10 cellular contexts compared by ENCODE assay signal in genomic region chr15:99135194-99135593, GRCh38. TPM values are rescaled to one million over a fixed set of nuclear protein-coding genes. Genes with fewer than 3 reads are reported as not detected.
DNase-seq lines count a peak whose midpoint lies in the region; ATAC-seq and TF ChIP-seq lines count a peak whose summit lies in the region.
"Had no signal": no experiment of that assay in that cellular context is flagged by ENCODE, and none has a peak within 500 bp of the region (broad histone marks: within the 10 kb centered on the region; RNA-seq: fewer than 3 reads in every experiment).

No MANE protein-coding gene starts in this region.

- peaks cover 29% of the 10 kb centered on the region for H3K9me1 ChIP-seq in IMR-90 (ENCODE audit: insufficient read depth, low read length)

- no peak overlapping the region for H2AK9ac ChIP-seq in IMR-90 (replicated peaks; ENCODE audit: low read depth, low read length, poor library complexity)

- H3K27me3 Mint-ChIP-seq in osteocyte (ENCODE audit: unreplicated experiment) = no peaks in the 10 kb centered on the region

- dilution Hi-C loops in IMR-90 (cut with HindIII; ENCODE audit: low sequenced_read_pairs, unreplicated experiment) = no loop called here

- peak; percentile 75 for ATAC-seq in GM21825 (IDR thresholded peaks at IDR 0.05; ENCODE audit: unreplicated experiment)
- peak; percentile 65 for ATAC-seq in IMR-90 (ENCODE audit: low read depth)

- in situ Hi-C loops in IMR-90 (cut with MboI; ENCODE audit: low sequenced_read_pairs) = no loop called here

- no peaks in the 10 kb centered on the region for H3K27me3 ChIP-seq in IMR-90 (ENCODE audit: control insufficient read depth, insufficient read depth, low read length)
- H3K27me3 ChIP-seq: ovary had no signal

- no peak overlapping the region for H3K56ac ChIP-seq in IMR-90 (ENCODE audit: extremely low read depth, insufficient read depth, low read length)

- no peak overlapping the region for H3K4me3 ChIP-seq in IMR-90 (ENCODE audit: insufficient read depth, low read depth, low read length)
- H3K4me3 ChIP-seq: ovary had no signal

- BruUV-seq in IMR-90 (replicated peaks; lab: Mats Ljungman, UMichigan) = no TSS peak

- no CpG with 5 or more reads among the region's 4 CpGs for WGBS in IMR-90 (ENCODE audit: extremely low coverage in 2 of 2, insufficient read length in 1 of 2), 2 experiments

- H3K4me3 Mint-ChIP-seq in osteocyte (ENCODE audit: unreplicated experiment) = no peak overlapping the region

- H4K91ac ChIP-seq in IMR-90 (ENCODE audit: insufficient read depth, low read depth, low read length) = no peak overlapping the region

- no peak overlapping the region for H2BK5ac ChIP-seq in IMR-90 (ENCODE audit: low read depth, low read length, poor library complexity, severe bottlenecking)

- no peak overlapping the region for H3K27ac ChIP-seq in IMR-90 (ENCODE audit: insufficient read depth, low read length)
- H3K27ac ChIP-seq: 22Rv1, ovary had no signal

- TF ChIP-seq CTCF in IMR-90 (conservative IDR thresholded peaks at IDR 0.05; ENCODE audit: low read depth, low read length) (no peak), osteocyte (IDR thresholded peaks at IDR 0.05) (no peak)

- no peak overlapping the region for H3K4ac ChIP-seq in IMR-90 (ENCODE audit: low read depth, low read length)

- H3K36me3 ChIP-seq in IMR-90 (ENCODE audit: control insufficient read depth, insufficient read depth, low read length) = peaks cover 13% of the 10 kb centered on the region
- H3K36me3 ChIP-seq: ovary had no signal

- intact Hi-C loops in IMR-90 (cut with micrococcal nuclease) = no loop called here

- TF ChIP-seq POLR2A in IMR-90 (IDR thresholded peaks at IDR 0.05; ENCODE audit: low read depth, low read length) = no peak

- peaks cover 4% of the 10 kb centered on the region; the same call in 1 of the 2 replicates for H4K20me1 ChIP-seq in IMR-90 (ENCODE audit: insufficient read depth, low read length)

- H3K23ac ChIP-seq in IMR-90 (ENCODE audit: low read depth, low read length) = no peak overlapping the region

- H3K4me2 ChIP-seq in IMR-90 (ENCODE audit: low read depth, low read length) = 0 out of 2 replicates have a peak overlapping the region, but pooled peaks have one; percentile 46

- H3K18ac ChIP-seq in IMR-90 (ENCODE audit: low read depth, low read length) = no peak overlapping the region

- H2BK120ac ChIP-seq in IMR-90 (ENCODE audit: low read depth, low read length) = no peak overlapping the region; the same call in 1 of the 2 replicates

- peak overlapping the region; percentile 85 for H3K14ac ChIP-seq in IMR-90 (replicated peaks; ENCODE audit: low read depth, low read length)

- peaks cover 14% of the 10 kb centered on the region for H3K36me3 Mint-ChIP-seq in osteocyte (ENCODE audit: unreplicated experiment)

- peaks cover 0 to 28% of the 10 kb centered on the region in 2 experiments; a peak in 2 of 4 replicates for H3K79me1 ChIP-seq in IMR-90 (ENCODE audit: low read depth in 1 of 2, low read length in 2 of 2)

- no peak overlapping the region for H3K9ac ChIP-seq in IMR-90 (ENCODE audit: low read depth, low read length)

- CTCF ChIA-PET in IMR-90 (lab: Yijun Ruan, JAX) = interaction anchor here (1.8 kb wide), 1 partner anchor 10 kb away, joined by 3 read pairs; no protein-coding TSS in a partner anchor

- H2BK20ac ChIP-seq in IMR-90 (ENCODE audit: low read depth, low read length) = no peak overlapping the region

- peak; percentile 19 for DNase-seq in NCI-H2029 (lab: John Stamatoyannopoulos, UW)
- DNase-seq in NCI-H2029 treated with DMSO at 0.1 percent for 48 hours (lab: John Stamatoyannopoulos, UW) = no peak
- DNase-seq in IMR-90 = peak; percentile 47
- no peak for DNase-seq in osteocyte (ENCODE audit: extremely low spot score, unreplicated experiment)
- DNase-seq in germinal center (ENCODE audit: low spot score) = no peak
- no peak for DNase-seq in activated CD4-positive, CD25-positive, alpha-beta regulatory T cell (lab: John Stamatoyannopoulos, UW)
- no peak for DNase-seq in COR-L47 (lab: John Stamatoyannopoulos, UW)
- DNase-seq: ovary had no signal

- H2AK5ac ChIP-seq in IMR-90 (ENCODE audit: low read depth, low read length) = peak overlapping the region; percentile 83; the same call in 1 of the 2 replicates

- no peak for TF ChIP-seq RAD21 in IMR-90 (IDR thresholded peaks at IDR 0.05; ENCODE audit: low read length)

- no peak overlapping the region for H2BK15ac ChIP-seq in IMR-90 (ENCODE audit: low read depth, low read length)

- no peaks in the 10 kb centered on the region for H3K9me3 ChIP-seq in IMR-90 (ENCODE audit: control insufficient read depth, insufficient read depth, low read length)
- H3K9me3 ChIP-seq: ovary had no signal

- peaks cover 5% of the 10 kb centered on the region for H3K4me1 ChIP-seq in IMR-90 (ENCODE audit: control insufficient read depth, insufficient read depth, low read length)

- peak overlapping the region; percentile 69 for H3K27ac Mint-ChIP-seq in osteocyte (ENCODE audit: unreplicated experiment)

- H3K9me3 Mint-ChIP-seq in osteocyte (ENCODE audit: unreplicated experiment) = no peaks in the 10 kb centered on the region

- H2AFZ ChIP-seq in IMR-90 (replicated peaks; ENCODE audit: low read length, poor library complexity) = no peak overlapping the region

- H3K4me1 Mint-ChIP-seq in osteocyte (ENCODE audit: unreplicated experiment) = peaks cover 40% of the 10 kb centered on the region

- H4K8ac ChIP-seq in IMR-90 (ENCODE audit: low read depth in 2 of 2, low read length in 2 of 2) = peak overlapping the region in 1 of 2 experiments; percentile 26; a peak in 1 of 4 replicates

- POLR2A ChIA-PET in IMR-90 (lab: Charles Lee; ENCODE audit: unreplicated experiment) = no interaction called here

- no peak overlapping the region for H4K5ac ChIP-seq in IMR-90 (ENCODE audit: low read depth, low read length)

TF ChIP-seq in IMR-90, 13 proteins besides CTCF, POLR2A, EP300 and RAD21:
- TF ChIP-seq ELK1 (IDR thresholded peaks at IDR 0.05; ENCODE audit: borderline replicate concordance, low read depth, low read length) (no peak), CHD1 (IDR thresholded peaks at IDR 0.05; ENCODE audit: low read depth, low read length) (no peak), MAFK (IDR thresholded peaks at IDR 0.05; ENCODE audit: low read depth, low read length) (0 out of 2 replicates have a peak, but pooled peaks have one; percentile 7), CEBPB (IDR thresholded peaks at IDR 0.05; ENCODE audit: low read depth, low read length) (no peak), SMC3 (IDR thresholded peaks at IDR 0.05; ENCODE audit: low read depth, low read length) (no peak)
TF ChIP-seq in IMR-90: peak in this region for 1.

RNA-seq across cellular contexts. Expression of gene SYNM, which starts 30.3 kb away (rescaled TPM):
- total RNA-seq in IMR-90 (2012; rRNA removed) = 3.4 and 5.0 TPM in 2 replicates
- 1.9 and 2.1 TPM in 2 replicates for polyA plus RNA-seq in IMR-90 (2012; rRNA removed)
- polyA plus RNA-seq in IMR-90 (2012; cell fraction: cytosol; rRNA removed) = 0.81 and 0.86 TPM in 2 replicates
- polyA plus RNA-seq in IMR-90 (2012; cell fraction: nucleus; rRNA removed; ENCODE audit: low replicate concordance) = 3.0 and 8.1 TPM in 2 replicates
- 5.5 and 5.9 TPM in 2 replicates for total RNA-seq in osteocyte

Comparison
In these comparisons a context has a peak if more than half of its experiments do, and no peak if none do; other contexts are left out.
1. DNase-seq: peak in NCI-H2029 (single experiment) and IMR-90 (single experiment); none in NCI-H2029 treated with DMSO at 0.1 percent for 48 hours (single experiment), osteocyte (single experiment), germinal center (single experiment), activated CD4-positive, CD25-positive, alpha-beta regulatory T cell (0 of 4) and COR-L47 (single experiment).